In genomic region chr4:59243038-59243437, GRCh38 we compare ENCODE assay signal across 24 cellular contexts.
"Had no signal": no experiment of that assay in that cellular context is flagged by ENCODE, and none has a peak within 500 bp of the region (broad histone marks: within the 10 kb centered on the region; RNA-seq: fewer than 3 reads in every experiment).

No MANE protein-coding gene starts in this region.

- H3K27me3 Mint-ChIP-seq: naive B cell; natural killer cell treated with Interleukin-12 subunit alpha and Interleukin-12 subunit beta and Interleukin-15 and Interleukin-18, amount 100 ng/mL, for 72 hours; progenitor cell of endocrine pancreas; stimulated activated memory B cell treated with anti-CD40 and anti-IgM and Interleukin-4, amounts not matched to agents 10 μg/mL and 1 μg/mL and 100 μg/mL, for 72 hours; stimulated activated naive CD8-positive, alpha-beta T cell treated with anti-CD3 and anti-CD28 coated beads, Interleukin-15, amount 100 ng/mL, for 72 hours; type B pancreatic cell had no signal

- H3K36me3 Mint-ChIP-seq: naive B cell; natural killer cell treated with Interleukin-12 subunit alpha and Interleukin-12 subunit beta and Interleukin-15 and Interleukin-18, amount 100 ng/mL, for 72 hours; stimulated activated memory B cell treated with anti-CD40 and anti-IgM and Interleukin-4, amounts not matched to agents 10 μg/mL and 1 μg/mL and 100 μg/mL, for 72 hours; type B pancreatic cell had no signal

- H3K27ac ChIP-seq: left ventricle myocardium inferior, ovary, right atrium auricular region, right lobe of liver, tibial nerve, uterus had no signal

- H3K4me3 Mint-ChIP-seq: mesothelial cell of epicardium; naive B cell; natural killer cell treated with Interleukin-12 subunit alpha and Interleukin-12 subunit beta and Interleukin-15 and Interleukin-18, amount 100 ng/mL, for 72 hours; stimulated activated memory B cell treated with anti-CD40 and anti-IgM and Interleukin-4, amounts not matched to agents 10 μg/mL and 1 μg/mL and 100 μg/mL, for 72 hours; stimulated activated naive CD8-positive, alpha-beta T cell treated with anti-CD3 and anti-CD28 coated beads, Interleukin-15, amount 100 ng/mL, for 72 hours; type B pancreatic cell had no signal

- H3K4me1 ChIP-seq: left ventricle myocardium inferior, right atrium auricular region, tibial nerve, uterus had no signal

- H3K27me3 ChIP-seq: ovary, right atrium auricular region, right lobe of liver, tibial nerve, uterus had no signal

- H3K9me3 ChIP-seq: ovary, right lobe of liver, uterus had no signal

- H3K27ac Mint-ChIP-seq: mesothelial cell of epicardium; naive B cell; natural killer cell treated with Interleukin-12 subunit alpha and Interleukin-12 subunit beta and Interleukin-15 and Interleukin-18, amount 100 ng/mL, for 72 hours; progenitor cell of endocrine pancreas; stimulated activated memory B cell treated with anti-CD40 and anti-IgM and Interleukin-4, amounts not matched to agents 10 μg/mL and 1 μg/mL and 100 μg/mL, for 72 hours; stimulated activated naive CD8-positive, alpha-beta T cell treated with anti-CD3 and anti-CD28 coated beads, Interleukin-15, amount 100 ng/mL, for 72 hours; type B pancreatic cell had no signal

- H3K36me3 ChIP-seq: left ventricle myocardium inferior, ovary, right atrium auricular region, right lobe of liver, tibial nerve, uterus had no signal

- H3K4me1 Mint-ChIP-seq: mesothelial cell of epicardium; naive B cell; stimulated activated memory B cell treated with anti-CD40 and anti-IgM and Interleukin-4, amounts not matched to agents 10 μg/mL and 1 μg/mL and 100 μg/mL, for 72 hours; stimulated activated naive CD8-positive, alpha-beta T cell treated with anti-CD3 and anti-CD28 coated beads, Interleukin-15, amount 100 ng/mL, for 72 hours had no signal

- H3K4me3 ChIP-seq: left ventricle myocardium inferior, lung, ovary, right atrium auricular region, right lobe of liver, smooth muscle cell, tibial nerve, uterus had no signal

- ATAC-seq: natural killer cell treated with Interleukin-12 subunit alpha and Interleukin-12 subunit beta and Interleukin-15 and Interleukin-18, amount 100 ng/mL, for 72 hours; right lobe of liver; stimulated activated memory B cell treated with anti-CD40 and anti-IgM and Interleukin-4, amounts not matched to agents 10 μg/mL and 1 μg/mL and 100 μg/mL, for 72 hours; stimulated activated naive CD8-positive, alpha-beta T cell treated with anti-CD3 and anti-CD28 coated beads, Interleukin-15, amount 100 ng/mL, for 72 hours had no signal

- H3K9me3 Mint-ChIP-seq: type B pancreatic cell had no signal

- DNase-seq: hypothalamus; islet precursor cell; left ventricle myocardium inferior; mesendoderm; naive B cell; ovary; right lobe of liver; stimulated activated CD4-positive, alpha-beta T cell treated with anti-CD3 and anti-CD28 coated beads, Interleukin-1b, Interleukin-23, amount 100 ng/mL, for 48 hours; stimulated activated CD4-positive, alpha-beta T cell treated with anti-CD3 and anti-CD28 coated beads, Interleukin-2, amount 100 ng/mL, for 48 hours; stimulated activated CD4-positive, alpha-beta T cell treated with anti-CD3 and anti-CD28 coated beads, Interleukin-4, amount 100 ng/mL, for 4 hours; stimulated activated CD8-positive, alpha-beta memory T cell treated with anti-CD3 and anti-CD28 coated beads, Interleukin-4, amount 100 ng/mL, for 48 hours; stimulated activated naive CD4-positive, alpha-beta T cell treated with Interleukin-2 at 50 U/mL for 16 hours; stimulated activated naive CD8-positive, alpha-beta T cell treated with anti-CD3 and anti-CD28 coated beads, Interleukin-15, amount 100 ng/mL, for 72 hours; substantia nigra; uterus had no signal
